8 cellular contexts compared by ENCODE assay signal in the genomic region with DNA sequence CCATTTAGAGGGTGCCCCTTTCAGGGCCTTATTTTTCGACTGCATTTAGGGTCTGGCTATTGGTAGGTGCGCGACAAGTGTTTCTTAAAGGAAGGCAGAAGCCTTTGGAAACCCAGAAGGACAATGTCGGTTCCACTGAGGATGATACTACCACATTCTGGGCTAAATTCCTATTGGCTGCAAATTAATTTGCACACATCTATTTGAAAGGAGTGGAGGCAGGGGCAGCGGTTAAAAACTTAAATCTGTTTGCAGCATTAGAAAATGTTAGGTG. TPM values are rescaled to one million over a fixed set of nuclear protein-coding genes. Genes with fewer than 3 reads are reported as not detected.
DNase-seq lines count a peak whose midpoint lies in the region; ATAC-seq and TF ChIP-seq lines count a peak whose summit lies in the region.

No MANE protein-coding gene starts in this region.

- H3K4me3 Mint-ChIP-seq in activated CD4-positive, alpha-beta memory T cell treated with anti-CD3 and anti-CD28 coated beads for 36 hours: peak overlapping the region; percentile 39
- peak overlapping the region; percentile 58 for H3K4me3 Mint-ChIP-seq in glutamatergic neuron (ENCODE audit: unreplicated experiment)

- H3K4me3 ChIP-seq in sigmoid colon: peak overlapping the region; percentile 65 to 98 (median 94)

- WGBS in sigmoid colon, 2 donors: 18 to 61% methylated on average over 5 of the region's 5 CpGs

- ATAC-seq in GM18505 (IDR thresholded peaks at IDR 0.05; ENCODE audit: unreplicated experiment): no peak
- no peak for ATAC-seq in GM21367 (IDR thresholded peaks at IDR 0.05; ENCODE audit: unreplicated experiment)

- H3K36me3 Mint-ChIP-seq in activated CD4-positive, alpha-beta memory T cell treated with anti-CD3 and anti-CD28 coated beads for 36 hours: peaks cover 3% of the 10 kb centered on the region
- H3K36me3 Mint-ChIP-seq in glutamatergic neuron (ENCODE audit: unreplicated experiment): no peaks in the 10 kb centered on the region

- intact Hi-C loops in activated CD4-positive, alpha-beta memory T cell treated with anti-CD3 and anti-CD28 coated beads for 36 hours (cut with micrococcal nuclease): no loop called here
- intact Hi-C loops in sigmoid colon (cut with DNase I): loop anchor here (5.0 to 10.0 kb wide), 3 partner anchors 94 to 699 kb away; no protein-coding TSS in a partner anchor

- no peak for DNase-seq in activated CD4-positive, alpha-beta memory T cell treated with anti-CD3 and anti-CD28 coated beads for 36 hours
- no peak for DNase-seq in glutamatergic neuron
- peak; percentile 34 for DNase-seq in sigmoid colon
- DNase-seq in NCI-H1436 (lab: John Stamatoyannopoulos, UW): no peak
- no peak for DNase-seq in OCI-M1 (lab: John Stamatoyannopoulos, UW)

- H3K4me1 ChIP-seq in ES-I3 (ENCODE audit: insufficient read depth, low read length): peaks cover 17% of the 10 kb centered on the region
- H3K4me1 ChIP-seq in sigmoid colon: peaks cover 0 to 34% (median 24%) of the 10 kb centered on the region in 4 donors

- peaks cover 30% of the 10 kb centered on the region for H3K4me1 Mint-ChIP-seq in activated CD4-positive, alpha-beta memory T cell treated with anti-CD3 and anti-CD28 coated beads for 36 hours (ENCODE audit: low read depth)
- no peaks in the 10 kb centered on the region for H3K4me1 Mint-ChIP-seq in glutamatergic neuron (ENCODE audit: low read depth, unreplicated experiment)

- no peaks in the 10 kb centered on the region for H3K9me3 ChIP-seq in ES-I3 (ENCODE audit: control insufficient read depth, insufficient read depth, low read length)
- H3K9me3 ChIP-seq in sigmoid colon: no peaks in the 10 kb centered on the region

- no peaks in the 10 kb centered on the region for H3K27me3 Mint-ChIP-seq in activated CD4-positive, alpha-beta memory T cell treated with anti-CD3 and anti-CD28 coated beads for 36 hours
- peaks cover 1% of the 10 kb centered on the region for H3K27me3 Mint-ChIP-seq in glutamatergic neuron (ENCODE audit: unreplicated experiment)

- CTCF ChIA-PET in activated CD4-positive, alpha-beta memory T cell treated with anti-CD3 and anti-CD28 coated beads for 36 hours (lab: Charles Lee): interaction anchor here (0.6 kb wide), 1 partner anchor 14 kb away, joined by 3 read pairs; no protein-coding TSS in a partner anchor

- H3K27me3 ChIP-seq in sigmoid colon: no peaks in the 10 kb centered on the region

- peak overlapping the region; percentile 94 to 98 (median 97) for H3K27ac ChIP-seq in sigmoid colon

- no peak for TF ChIP-seq CTCF in glutamatergic neuron (IDR thresholded peaks at IDR 0.05; ENCODE audit: partially characterized antibody, unreplicated experiment)
- TF ChIP-seq CTCF in sigmoid colon (IDR thresholded peaks at IDR 0.05): no peak

- POLR2A ChIA-PET in activated CD4-positive, alpha-beta memory T cell treated with anti-CD3 and anti-CD28 coated beads for 36 hours (lab: Charles Lee): no interaction called here

- H3K27ac Mint-ChIP-seq in activated CD4-positive, alpha-beta memory T cell treated with anti-CD3 and anti-CD28 coated beads for 36 hours: peak overlapping the region; percentile 1
- H3K27ac Mint-ChIP-seq in glutamatergic neuron (ENCODE audit: unreplicated experiment): no peak overlapping the region

- H3K36me3 ChIP-seq in ES-I3 (ENCODE audit: insufficient read depth, low read length) (no peaks in the 10 kb centered on the region), sigmoid colon (no peaks in the 10 kb centered on the region)

- peak overlapping the region; percentile 93 for H3K9ac ChIP-seq in ES-I3 (ENCODE audit: low read depth, low read length)

- TF ChIP-seq EP300 in sigmoid colon (IDR thresholded peaks at IDR 0.05): no peak

- H3K9me3 Mint-ChIP-seq in activated CD4-positive, alpha-beta memory T cell treated with anti-CD3 and anti-CD28 coated beads for 36 hours: no peaks in the 10 kb centered on the region
- peaks cover 3% of the 10 kb centered on the region for H3K9me3 Mint-ChIP-seq in glutamatergic neuron (ENCODE audit: unreplicated experiment)

- TF ChIP-seq POLR2A in sigmoid colon (IDR thresholded peaks at IDR 0.05): no peak
- no peak for TF ChIP-seq POLR2A in GM18505 (IDR thresholded peaks at IDR 0.05; ENCODE audit: borderline replicate concordance, extremely low read depth, insufficient read depth, insufficient read length)

RNA-seq across cellular contexts. Expression of a gene that starts 1.1 kb away (rescaled TPM):
- 10 to 100 TPM; 13.9 to 16.0 TPM for total RNA-seq in activated CD4-positive, alpha-beta memory T cell treated with anti-CD3 and anti-CD28 coated beads for 36 hours
- 2.0 TPM for total RNA-seq in glutamatergic neuron (ENCODE audit: unreplicated experiment)
- total RNA-seq in sigmoid colon: 10 to 100 TPM; 21.3 to 33.2 (median 24.0) TPM
- polyA plus RNA-seq in sigmoid colon: 10 to 100 TPM; 10.2 to 15.7 (median 15.1) TPM

RNA-seq across cellular contexts. Expression of a gene that starts 18.4 kb away (rescaled TPM):
- total RNA-seq in activated CD4-positive, alpha-beta memory T cell treated with anti-CD3 and anti-CD28 coated beads for 36 hours: 10 to 100 TPM; 29.7 to 34.3 TPM
- total RNA-seq in glutamatergic neuron (ENCODE audit: unreplicated experiment) (21.1 TPM), sigmoid colon (10 to 100 TPM; 63.7 to 88.5 (median 69.6) TPM)
- 10 to 100 TPM; 15.0 to 30.3 (median 16.0) TPM for polyA plus RNA-seq in sigmoid colon
